Comparison of ENCODE assay signal across 12 cellular contexts in the genomic region with DNA sequence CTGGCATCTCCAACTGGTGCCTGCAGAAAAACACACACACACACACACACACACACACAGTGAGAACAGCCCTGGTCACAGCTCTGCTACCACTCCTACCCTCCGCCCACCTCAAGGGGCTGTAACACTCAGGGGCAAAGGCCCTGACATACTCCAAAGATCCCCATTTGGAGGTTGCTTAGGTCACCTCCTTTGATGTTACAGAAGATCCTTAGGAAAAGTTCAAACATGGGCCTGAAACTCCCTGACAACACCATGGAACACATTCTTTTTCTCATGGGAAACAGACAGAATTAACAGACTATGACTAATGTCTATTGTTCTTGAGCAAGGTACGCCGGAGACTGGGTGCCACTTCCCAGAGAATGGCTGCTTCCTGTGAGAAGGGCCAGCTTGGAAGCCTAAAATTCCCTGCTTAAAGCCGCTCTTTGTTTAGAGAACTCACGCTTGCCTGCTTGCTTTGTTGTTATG. TPM values are rescaled to one million over a fixed set of nuclear protein-coding genes. Genes with fewer than 3 reads are reported as not detected.
DNase-seq lines count a peak whose midpoint lies in the region; ATAC-seq and TF ChIP-seq lines count a peak whose summit lies in the region.
"Had no signal": no experiment of that assay in that cellular context is flagged by ENCODE, and none has a peak within 500 bp of the region (broad histone marks: within the 10 kb centered on the region; RNA-seq: fewer than 3 reads in every experiment).

No MANE protein-coding gene starts in this region.

- H3K4me3 ChIP-seq in breast epithelium (no peak overlapping the region), iPS-20b (ENCODE audit: low read length) (no peak overlapping the region), spleen (no peak overlapping the region), mucosa of descending colon (no peak overlapping the region)
- H3K4me3 ChIP-seq: SK-N-MC had no signal

- peak overlapping the region; percentile 4; the same call in 1 of the 2 replicates for H3K9ac ChIP-seq in iPS-20b (ENCODE audit: low read depth, low read length)

- TF ChIP-seq EP300 in Ishikawa (IDR thresholded peaks at IDR 0.05; ENCODE audit: borderline replicate concordance): peak; percentile 97

- no peaks in the 10 kb centered on the region for H3K4me1 ChIP-seq in breast epithelium
- H3K4me1 ChIP-seq in iPS-20b (ENCODE audit: insufficient read depth, low read length): no peaks in the 10 kb centered on the region
- H3K4me1 ChIP-seq in spleen: peaks cover 0 to 27% (median 3%) of the 10 kb centered on the region in 6 donors
- no peaks in the 10 kb centered on the region for H3K4me1 ChIP-seq in mucosa of descending colon (ENCODE audit: low read depth)

- H3K9me3 ChIP-seq in breast epithelium (no peaks in the 10 kb centered on the region), iPS-20b (ENCODE audit: insufficient read depth, low read depth, low read length) (no peaks in the 10 kb centered on the region), spleen (no peaks in the 10 kb centered on the region), mucosa of descending colon (no peaks in the 10 kb centered on the region)

- TF ChIP-seq CTCF in breast epithelium (IDR thresholded peaks at IDR 0.05) (no peak), spleen (IDR thresholded peaks at IDR 0.05 in 8 of 11, conservative IDR thresholded peaks at IDR 0.05 in 3 of 11) (no peak), mucosa of descending colon (IDR thresholded peaks at IDR 0.05) (no peak)

- no peak for TF ChIP-seq RAD21 in Ishikawa (IDR thresholded peaks at IDR 0.05; ENCODE audit: low read depth)

- ATAC-seq in GM18520 (IDR thresholded peaks at IDR 0.05; ENCODE audit: unreplicated experiment) (no peak), mucosa of descending colon (no peak)

- TF ChIP-seq POLR2A in breast epithelium (IDR thresholded peaks at IDR 0.05): no peak
- TF ChIP-seq POLR2A in spleen (IDR thresholded peaks at IDR 0.05): no peak

- H3K36me3 ChIP-seq in breast epithelium (no peaks in the 10 kb centered on the region), iPS-20b (ENCODE audit: insufficient read depth, low read depth, low read length) (peaks cover 22% of the 10 kb centered on the region), spleen (peaks cover 0 to 63% (median 17%) of the 10 kb centered on the region in 6 donors), mucosa of descending colon (ENCODE audit: low read depth) (no peaks in the 10 kb centered on the region)

- DNase-seq in breast epithelium (ENCODE audit: low spot score in 2 of 2): no peak
- peak; percentile 98 for DNase-seq in renal cortical epithelial cell (ENCODE audit: low read depth)
- DNase-seq in spleen: no peak
- DNase-seq in activated gamma-delta T cell (lab: John Stamatoyannopoulos, UW): no peak
- DNase-seq in mucosa of descending colon: no peak
- DNase-seq: DMS153; effector CD8-positive, alpha-beta T cell; NCI-H2171 had no signal

- H3K27me3 ChIP-seq in breast epithelium (no peaks in the 10 kb centered on the region), iPS-20b (ENCODE audit: insufficient read depth, low read length) (no peaks in the 10 kb centered on the region), spleen (replicated peaks in 1 of 7) (no peaks in the 10 kb centered on the region)

- intact Hi-C loops in breast epithelium (cut with DNase I; ENCODE audit: low total_unique reads) (no loop called here), spleen (cut with DNase I; ENCODE audit: low total_unique reads) (no loop called here), mucosa of descending colon (cut with DNase I, micrococcal nuclease) (no loop called here)

- H3K27ac ChIP-seq in breast epithelium: peak overlapping the region; percentile 80 to 87
- H3K27ac ChIP-seq in iPS-20b (ENCODE audit: low read length): no peak overlapping the region
- peak overlapping the region in 3 of 8 donors; percentile 28 to 63 (median 45) for H3K27ac ChIP-seq in spleen
- H3K27ac ChIP-seq: SK-N-MC had no signal

- 77 to 87% (median 80%) methylated on average over 5 of the region's 5 CpGs for WGBS in spleen, 5 donors

TF ChIP-seq in Ishikawa, 13 proteins besides CTCF, POLR2A, EP300 and RAD21:
- TF ChIP-seq ZBTB7A (IDR thresholded peaks at IDR 0.05; ENCODE audit: low read depth) (no peak), FOXM1 (IDR thresholded peaks at IDR 0.05; ENCODE audit: borderline replicate concordance, low read depth) (peak; percentile 95), TCF12 (IDR thresholded peaks at IDR 0.05; ENCODE audit: low read depth) (peak; percentile 95), NFIC (IDR thresholded peaks at IDR 0.05) (peak; percentile 75), YY1 (IDR thresholded peaks at IDR 0.05; ENCODE audit: low read depth) (peak; percentile 67), EGR1 (IDR thresholded peaks at IDR 0.05) (peak; percentile 43; the same call in 1 of the 2 replicates), CREB1 (IDR thresholded peaks at IDR 0.05; ENCODE audit: low read depth) (no peak), TAF1 (IDR thresholded peaks at IDR 0.05; ENCODE audit: low read depth) (peak; percentile 31; the same call in 1 of the 2 replicates), CEBPB (IDR thresholded peaks at IDR 0.05) (peak; percentile 28), TEAD4 (IDR thresholded peaks at IDR 0.05) (peak; percentile 72)
- TF ChIP-seq, protein P1, sequence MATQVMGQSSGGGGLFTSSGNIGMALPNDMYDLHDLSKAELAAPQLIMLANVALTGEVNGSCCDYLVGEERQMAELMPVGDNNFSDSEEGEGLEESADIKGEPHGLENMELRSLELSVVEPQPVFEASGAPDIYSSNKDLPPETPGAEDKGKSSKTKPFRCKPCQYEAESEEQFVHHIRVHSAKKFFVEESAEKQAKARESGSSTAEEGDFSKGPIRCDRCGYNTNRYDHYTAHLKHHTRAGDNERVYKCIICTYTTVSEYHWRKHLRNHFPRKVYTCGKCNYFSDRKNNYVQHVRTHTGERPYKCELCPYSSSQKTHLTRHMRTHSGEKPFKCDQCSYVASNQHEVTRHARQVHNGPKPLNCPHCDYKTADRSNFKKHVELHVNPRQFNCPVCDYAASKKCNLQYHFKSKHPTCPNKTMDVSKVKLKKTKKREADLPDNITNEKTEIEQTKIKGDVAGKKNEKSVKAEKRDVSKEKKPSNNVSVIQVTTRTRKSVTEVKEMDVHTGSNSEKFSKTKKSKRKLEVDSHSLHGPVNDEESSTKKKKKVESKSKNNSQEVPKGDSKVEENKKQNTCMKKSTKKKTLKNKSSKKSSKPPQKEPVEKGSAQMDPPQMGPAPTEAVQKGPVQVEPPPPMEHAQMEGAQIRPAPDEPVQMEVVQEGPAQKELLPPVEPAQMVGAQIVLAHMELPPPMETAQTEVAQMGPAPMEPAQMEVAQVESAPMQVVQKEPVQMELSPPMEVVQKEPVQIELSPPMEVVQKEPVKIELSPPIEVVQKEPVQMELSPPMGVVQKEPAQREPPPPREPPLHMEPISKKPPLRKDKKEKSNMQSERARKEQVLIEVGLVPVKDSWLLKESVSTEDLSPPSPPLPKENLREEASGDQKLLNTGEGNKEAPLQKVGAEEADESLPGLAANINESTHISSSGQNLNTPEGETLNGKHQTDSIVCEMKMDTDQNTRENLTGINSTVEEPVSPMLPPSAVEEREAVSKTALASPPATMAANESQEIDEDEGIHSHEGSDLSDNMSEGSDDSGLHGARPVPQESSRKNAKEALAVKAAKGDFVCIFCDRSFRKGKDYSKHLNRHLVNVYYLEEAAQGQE (IDR thresholded peaks at IDR 0.05; ENCODE audit: low read depth): no peak
- TF ChIP-seq, protein P2, sequence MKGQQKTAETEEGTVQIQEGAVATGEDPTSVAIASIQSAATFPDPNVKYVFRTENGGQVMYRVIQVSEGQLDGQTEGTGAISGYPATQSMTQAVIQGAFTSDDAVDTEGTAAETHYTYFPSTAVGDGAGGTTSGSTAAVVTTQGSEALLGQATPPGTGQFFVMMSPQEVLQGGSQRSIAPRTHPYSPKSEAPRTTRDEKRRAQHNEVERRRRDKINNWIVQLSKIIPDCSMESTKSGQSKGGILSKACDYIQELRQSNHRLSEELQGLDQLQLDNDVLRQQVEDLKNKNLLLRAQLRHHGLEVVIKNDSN (IDR thresholded peaks at IDR 0.05): no peak
- TF ChIP-seq, protein P3, sequence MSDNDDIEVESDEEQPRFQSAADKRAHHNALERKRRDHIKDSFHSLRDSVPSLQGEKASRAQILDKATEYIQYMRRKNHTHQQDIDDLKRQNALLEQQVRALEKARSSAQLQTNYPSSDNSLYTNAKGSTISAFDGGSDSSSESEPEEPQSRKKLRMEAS (IDR thresholded peaks at IDR 0.05): no peak; the same call in none of the 2 replicates
TF ChIP-seq in Ishikawa: peak in this region for 8.

RNA-seq across cellular contexts. Expression of gene DENND11, which starts 27.7 kb away (rescaled TPM):
- total RNA-seq in breast epithelium (10 to 100 TPM; 14.1 to 49.2 (median 32.1) TPM), renal cortical epithelial cell (12.3 and 17.6 TPM in 2 replicates), spleen (10 to 100 TPM; 37.9 to 68.4 (median 59.3) TPM), mucosa of descending colon (10 to 100 TPM; 25.6 to 38.1 (median 28.0) TPM)
- polyA plus RNA-seq in spleen: 10 to 100 TPM in 1 of 3 donors, 1 to 10 TPM in 2; 7.6 to 14.4 (median 7.9) TPM

RNA-seq across cellular contexts. Expression of gene WEE2, which starts 33.9 kb away (rescaled TPM):
- not detected for total RNA-seq in breast epithelium
- total RNA-seq in renal cortical epithelial cell: under 0.01 TPM in 1 of 2 replicates, not detected in the other
- total RNA-seq in spleen: not detected
- under 1 TPM in 1 of 3 donors, not detected in 2; 0.04 TPM for polyA plus RNA-seq in spleen
- total RNA-seq in mucosa of descending colon: not detected
